ENCODE assay signal across 8 cellular contexts in genomic region chr5:112860929-112861637, GRCh38. TPM values are rescaled to one million over a fixed set of nuclear protein-coding genes. Genes with fewer than 3 reads are reported as not detected.
DNase-seq lines count a peak whose midpoint lies in the region; TF ChIP-seq lines count a peak whose summit lies in the region.

TSS of gene SRP19 (plus strand) at chr5:112861287. CDS start at chr5:112861377, 90 bp downstream.

- CTCF ChIA-PET in activated naive CD4-positive, alpha-beta T cell treated with anti-CD3 and anti-CD28 coated beads, Interleukin-2, amount 10 ng/mL, durations not matched to agents 7 days and 5 days (lab: Charles Lee): interaction anchor here (0.8 to 1.3 kb wide), 5 partner anchors 9 to 104 kb away, joined by 3 to 5 read pairs (median 3); no protein-coding TSS in a partner anchor

- DNase-seq in GM04504 (ENCODE audit: low read depth) (peak; percentile 94), HFFc6 (peak; percentile 97), NB4 (ENCODE audit: low read depth) (peak; percentile 96), SK-N-MC (ENCODE audit: low read depth, low spot score) (peak; percentile 90), germinal center (ENCODE audit: low spot score) (peak; percentile 96), non-pigmented ciliary epithelial cell (ENCODE audit: low read depth) (peak; percentile 95), superior temporal gyrus (ENCODE audit: extremely low spot score) (peak; percentile 98)
- DNase-seq in activated naive CD4-positive, alpha-beta T cell treated with anti-CD3 and anti-CD28 coated beads, Interleukin-2, amount 10 ng/mL, durations not matched to agents 7 days and 5 days: peak; percentile 95

- peaks cover 3% of the 10 kb centered on the region; the same call in 1 of the 2 replicates for H3K27me3 Mint-ChIP-seq in HFFc6 (ENCODE audit: insufficient read depth)
- peaks cover 13% of the 10 kb centered on the region for H3K27me3 Mint-ChIP-seq in activated naive CD4-positive, alpha-beta T cell treated with anti-CD3 and anti-CD28 coated beads, Interleukin-2, amount 10 ng/mL, durations not matched to agents 7 days and 5 days

- H3K9me3 ChIP-seq in SK-N-MC (ENCODE audit: low read depth, low read length): no peaks in the 10 kb centered on the region

- peak within 1 kb of the TSS; percentile 98 for H3K4me3 Mint-ChIP-seq in HFFc6
- H3K4me3 Mint-ChIP-seq in activated naive CD4-positive, alpha-beta T cell treated with anti-CD3 and anti-CD28 coated beads, Interleukin-2, amount 10 ng/mL, durations not matched to agents 7 days and 5 days: peak within 1 kb of the TSS; percentile 96

- TF ChIP-seq CTCF in HFFc6 (IDR thresholded peaks at IDR 0.05): no peak
- TF ChIP-seq CTCF in NB4 (IDR thresholded peaks at IDR 0.05; ENCODE audit: low read depth, low read length): no peak

- peaks cover 28% of the 10 kb centered on the region for H3K36me3 Mint-ChIP-seq in HFFc6 (ENCODE audit: low read depth)
- peaks cover 29% of the 10 kb centered on the region for H3K36me3 Mint-ChIP-seq in activated naive CD4-positive, alpha-beta T cell treated with anti-CD3 and anti-CD28 coated beads, Interleukin-2, amount 10 ng/mL, durations not matched to agents 7 days and 5 days

- TF ChIP-seq POLR2A in NB4 (IDR thresholded peaks at IDR 0.05; ENCODE audit: extremely low read depth, insufficient read length): peak; percentile 71

- H3K9ac ChIP-seq in SK-N-MC (ENCODE audit: insufficient read length): peak within 1 kb of the TSS; percentile 93

- peaks cover 29% of the 10 kb centered on the region for H3K36me3 ChIP-seq in SK-N-MC (ENCODE audit: insufficient read depth, low read length)

- peak within 1 kb of the TSS; percentile 91 for H3K27ac ChIP-seq in SK-N-MC

- peak within 1 kb of the TSS; percentile 97 for H3K27ac Mint-ChIP-seq in HFFc6
- H3K27ac Mint-ChIP-seq in activated naive CD4-positive, alpha-beta T cell treated with anti-CD3 and anti-CD28 coated beads, Interleukin-2, amount 10 ng/mL, durations not matched to agents 7 days and 5 days: peak within 1 kb of the TSS; percentile 95

- peaks cover 5% of the 10 kb centered on the region for H3K9me3 Mint-ChIP-seq in HFFc6
- H3K9me3 Mint-ChIP-seq in activated naive CD4-positive, alpha-beta T cell treated with anti-CD3 and anti-CD28 coated beads, Interleukin-2, amount 10 ng/mL, durations not matched to agents 7 days and 5 days: no peaks in the 10 kb centered on the region

- peaks cover 26% of the 10 kb centered on the region for H3K4me1 Mint-ChIP-seq in HFFc6 (ENCODE audit: low read depth)
- peaks cover 44% of the 10 kb centered on the region for H3K4me1 Mint-ChIP-seq in activated naive CD4-positive, alpha-beta T cell treated with anti-CD3 and anti-CD28 coated beads, Interleukin-2, amount 10 ng/mL, durations not matched to agents 7 days and 5 days

- H3K4me3 ChIP-seq in NB4 (ENCODE audit: low read depth, low read length) (peak within 1 kb of the TSS; percentile 99), SK-N-MC (peak within 1 kb of the TSS; percentile 88)

RNA-seq across cellular contexts. Expression of gene SRP19, which starts in this region (rescaled TPM):
- total RNA-seq in HFFc6 (2021; fragmentation: NEBNext Ultra II Directional; extraction: Animal tissue kit (Norgen Biotek cat#: 25700)): 10 to 100 TPM; 53.8 to 69.5 (median 58.9) TPM

Comparison
In these comparisons a context has a peak if more than half of its experiments do, and no peak if none do; other contexts are left out.
1. Peak in every context shown above with its lines: DNase-seq, H3K4me3 ChIP-seq and H3K27ac ChIP-seq.